ENCODE assay signal across 17 cellular contexts in the genomic region with DNA sequence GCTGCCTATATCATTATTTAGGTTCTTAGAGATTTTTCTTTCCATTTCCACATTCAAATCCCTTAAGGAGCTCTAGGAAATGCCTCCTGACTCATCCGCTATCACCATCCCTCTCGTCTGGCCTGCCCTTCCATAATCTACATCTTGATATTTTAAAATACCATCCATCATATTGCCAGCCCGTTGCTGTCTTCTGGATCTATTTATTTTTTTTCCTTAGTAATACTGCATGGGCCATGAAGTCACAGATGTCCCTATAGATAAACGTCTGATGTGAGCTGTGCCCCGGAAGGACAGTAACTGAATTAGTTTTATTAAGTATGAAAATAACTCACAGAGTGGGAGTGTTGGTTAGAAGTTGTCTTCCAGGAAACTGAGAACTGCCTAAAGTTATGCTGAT.
"Had no signal": no experiment of that assay in that cellular context is flagged by ENCODE, and none has a peak within 500 bp of the region (broad histone marks: within the 10 kb centered on the region; RNA-seq: fewer than 3 reads in every experiment).

No MANE protein-coding gene starts in this region.

- H3K4me3 ChIP-seq: breast epithelium, dorsolateral prefrontal cortex, heart right ventricle, right lobe of liver, spleen had no signal

- H3K27ac Mint-ChIP-seq: activated naive CD8-positive, alpha-beta T cell; natural killer cell treated with Interleukin-12 subunit alpha and Interleukin-12 subunit beta and Interleukin-15 and Interleukin-18, amount 100 ng/mL, for 72 hours; WTC11 had no signal

- H3K4me1 ChIP-seq: breast epithelium, foreskin keratinocyte, right lobe of liver, spleen had no signal

- H3K9me3 ChIP-seq: right lobe of liver had no signal

- H3K27ac ChIP-seq: breast epithelium, dorsolateral prefrontal cortex, foreskin keratinocyte, heart right ventricle, right lobe of liver, spleen had no signal

- DNase-seq: activated CD4-positive, alpha-beta T cell treated with anti-CD3 and anti-CD28 coated beads for 48 hours; activated CD8-positive, alpha-beta memory T cell treated with anti-CD3 and anti-CD28 coated beads for 24 hours; activated effector memory CD4-positive, alpha-beta T cell treated with anti-CD3 and anti-CD28 coated beads, Interleukin-2, amount 50 U/mL, for 16 hours; dorsolateral prefrontal cortex; foreskin keratinocyte; heart right ventricle; islet precursor cell; nucleus accumbens; right lobe of liver; spleen; stimulated activated CD4-positive, alpha-beta T cell treated with anti-CD3 and anti-CD28 coated beads, Interleukin-2, amount 100 ng/mL, for 24 hours; stimulated activated naive CD4-positive, alpha-beta T cell treated with Interleukin-2 at 50 U/mL for 16 hours had no signal

- H3K36me3 ChIP-seq: breast epithelium, heart right ventricle, right lobe of liver, spleen had no signal

- H3K27me3 ChIP-seq: breast epithelium, foreskin keratinocyte, heart right ventricle, right lobe of liver, spleen had no signal

- ATAC-seq: foreskin keratinocyte; heart right ventricle; left lobe of liver; natural killer cell treated with Interleukin-12 subunit alpha and Interleukin-12 subunit beta and Interleukin-15 and Interleukin-18, amount 100 ng/mL, for 72 hours; right lobe of liver; WTC11 had no signal

- H3K4me3 Mint-ChIP-seq: activated naive CD8-positive, alpha-beta T cell; natural killer cell treated with Interleukin-12 subunit alpha and Interleukin-12 subunit beta and Interleukin-15 and Interleukin-18, amount 100 ng/mL, for 72 hours; WTC11 had no signal

- H3K27me3 Mint-ChIP-seq: activated naive CD8-positive, alpha-beta T cell had no signal
